1 cellular context compared by ENCODE assay signal in the genomic region with DNA sequence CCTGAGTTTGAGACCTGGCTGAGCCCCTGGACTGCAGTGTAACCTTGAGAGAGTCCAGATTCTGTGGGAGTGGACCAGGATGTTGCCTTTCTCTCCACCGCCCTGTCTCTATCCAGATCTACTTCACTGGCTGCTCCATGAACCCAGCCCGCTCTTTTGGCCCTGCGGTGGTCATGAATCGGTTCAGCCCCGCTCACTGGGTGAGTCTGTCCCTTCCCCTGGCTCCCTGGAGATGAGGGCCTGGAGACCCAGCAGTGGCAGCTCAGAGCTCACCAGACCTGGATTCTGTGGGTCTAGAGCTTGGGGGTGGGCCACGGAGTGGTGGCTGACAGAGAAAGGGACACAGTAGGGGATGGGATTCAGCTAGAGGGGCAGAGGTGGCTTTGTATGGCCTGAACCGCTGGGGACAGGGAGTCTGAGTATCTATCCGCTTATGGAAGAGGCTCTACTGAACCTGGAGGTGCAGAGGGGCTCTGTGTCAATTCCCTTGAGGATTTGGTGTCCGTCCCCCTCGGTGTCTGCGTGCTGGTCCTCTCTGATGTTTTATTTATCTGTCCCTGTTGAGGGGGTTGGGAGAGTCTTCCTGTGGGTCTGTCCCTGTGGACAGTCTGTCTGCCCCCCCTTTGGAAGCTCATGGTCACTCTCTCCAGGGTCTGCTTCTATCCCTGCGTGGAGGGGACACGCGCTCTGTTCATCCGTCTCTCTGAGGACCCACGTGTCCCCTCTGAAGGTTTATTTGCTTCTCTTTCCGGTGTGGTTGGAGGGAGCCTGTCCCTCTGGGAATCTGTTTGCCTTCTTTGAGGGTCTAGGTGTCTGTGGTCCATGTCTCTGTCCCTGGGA.
TF ChIP-seq lines count a peak whose summit lies in the region.

No MANE protein-coding gene starts in this region.

TF ChIP-seq in H1, 55 proteins besides CTCF, POLR2A, EP300 and RAD21:
- TF ChIP-seq GABPA (IDR thresholded peaks at IDR 0.05; ENCODE audit: borderline replicate concordance, insufficient read depth, low read length) = no peak
- no peak for TF ChIP-seq CBX5 (IDR thresholded peaks at IDR 0.05; ENCODE audit: low read depth, low read length)
- no peak for TF ChIP-seq HDAC2 (IDR thresholded peaks at IDR 0.05; ENCODE audit: borderline replicate concordance in 1 of 2, low read depth in 2 of 2, low read length in 2 of 2)
- no peak for TF ChIP-seq SAP30 (IDR thresholded peaks at IDR 0.05; ENCODE audit: insufficient read depth, insufficient replicate concordance, low read length)
- TF ChIP-seq POLR2AphosphoS5 (IDR thresholded peaks at IDR 0.05; ENCODE audit: low read depth, low read length) = no peak
- TF ChIP-seq, protein P1, sequence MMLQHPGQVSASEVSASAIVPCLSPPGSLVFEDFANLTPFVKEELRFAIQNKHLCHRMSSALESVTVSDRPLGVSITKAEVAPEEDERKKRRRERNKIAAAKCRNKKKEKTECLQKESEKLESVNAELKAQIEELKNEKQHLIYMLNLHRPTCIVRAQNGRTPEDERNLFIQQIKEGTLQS (IDR thresholded peaks at IDR 0.05; ENCODE audit: insufficient read depth, low read depth, low read length) = no peak
